In the genomic region with DNA sequence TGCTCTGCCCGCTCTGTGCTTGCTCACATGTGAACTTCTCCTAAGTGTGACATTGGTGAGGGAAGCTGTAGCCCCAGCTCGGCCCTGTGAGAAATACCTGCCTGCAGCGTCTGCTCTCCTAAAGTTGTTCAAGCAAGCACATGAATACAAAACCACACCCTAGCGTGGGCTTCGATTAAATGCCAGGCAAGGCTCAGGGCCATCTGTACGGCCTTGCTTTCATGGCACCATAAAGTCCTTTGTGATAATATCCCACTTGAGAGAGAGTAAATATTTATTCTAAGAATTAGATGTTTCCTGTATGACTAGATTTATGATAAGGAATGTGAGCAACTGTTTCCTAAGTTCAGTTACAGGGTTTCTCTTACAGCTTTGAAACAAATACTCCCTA, we compare ENCODE assay signal across 8 cellular contexts.
DNase-seq lines count a peak whose midpoint lies in the region; ATAC-seq, FAIRE-seq and TF ChIP-seq lines count a peak whose summit lies in the region.

No MANE protein-coding gene starts in this region.

- H3K4me1 ChIP-seq in Loucy (ENCODE audit: insufficient read depth, low read length, poor library complexity, severe bottlenecking) (peaks cover 20% of the 10 kb centered on the region), heart right ventricle (peaks cover 26 to 89% (median 78%) of the 10 kb centered on the region in 9 donors)

- intact Hi-C loops in heart right ventricle (cut with DNase I) = no loop called here

- H3K9me3 ChIP-seq in Loucy (ENCODE audit: insufficient read depth, low read depth, low read length) (no peaks in the 10 kb centered on the region), heart right ventricle (peaks cover 0 to under 1% (median 0%) of the 10 kb centered on the region in 11 donors)

- H3K27me3 ChIP-seq in Loucy (ENCODE audit: insufficient read depth, low read length, poor library complexity, severe bottlenecking) (no peaks in the 10 kb centered on the region), heart right ventricle (no peaks in the 10 kb centered on the region)

- peak overlapping the region; percentile 35 for H3K9ac ChIP-seq in Loucy (ENCODE audit: low read depth, low read length, poor library complexity, severe bottlenecking)

- TF ChIP-seq CTCF in Loucy (conservative IDR thresholded peaks at IDR 0.05; ENCODE audit: low read length) (no peak), heart right ventricle (IDR thresholded peaks at IDR 0.05) (no peak)

- H3K4me3 ChIP-seq in Loucy (ENCODE audit: low read length, poor library complexity, severe bottlenecking) (peak overlapping the region; percentile 25), heart right ventricle (no peak overlapping the region)

- no peaks in the 10 kb centered on the region for H3K36me3 ChIP-seq in Loucy (ENCODE audit: insufficient read depth, low read length)
- peaks cover 0 to 24% (median 0%) of the 10 kb centered on the region in 9 donors for H3K36me3 ChIP-seq in heart right ventricle

- H2AFZ ChIP-seq in Loucy (ENCODE audit: low read length) = peak overlapping the region; percentile 51; the same call in 1 of the 2 replicates

- H4K20me1 ChIP-seq in Loucy (ENCODE audit: insufficient read depth, low read length, poor library complexity, severe bottlenecking) = no peaks in the 10 kb centered on the region

- DNase-seq in A172 (ENCODE audit: low spot score) (peak; percentile 23), heart right ventricle (no peak), GM19239 (ENCODE audit: insufficient read length, low spot score) (no peak)
- DNase-seq in activated CD8-positive, alpha-beta memory T cell treated with anti-CD3 and anti-CD28 coated beads, Interleukin-2, amount 50 U/mL, for 48 hours = peak; percentile 73
- peak; percentile 68 for DNase-seq in stimulated activated CD8-positive, alpha-beta memory T cell treated with anti-CD3 and anti-CD28 coated beads, Interleukin-4, amount 100 ng/mL, for 48 hours
- DNase-seq in activated CD4-positive, CD25-positive, alpha-beta regulatory T cell treated with anti-CD3 and anti-CD28 coated beads, Interleukin-2, amount 50 U/mL, for 72 hours = no peak

- peak overlapping the region in 8 of 10 donors; percentile 10 to 76 (median 62) for H3K27ac ChIP-seq in heart right ventricle

- no peaks in the 10 kb centered on the region for H3K9me2 ChIP-seq in Loucy (replicated peaks; ENCODE audit: low read depth, low read length)

- H3K4me2 ChIP-seq in Loucy (ENCODE audit: low read depth, low read length, poor library complexity, severe bottlenecking) = peak overlapping the region; percentile 63

- no peak for FAIRE-seq in GM19239 (lab: Jason Lieb, UNC)

- H3K79me2 ChIP-seq in Loucy (ENCODE audit: insufficient read depth, low read length) = no peaks in the 10 kb centered on the region

- WGBS in heart right ventricle, 2 donors = 25 to 53% methylated on average over 6 of the region's 6 CpGs

- ATAC-seq in heart right ventricle (peak in 6 of 8 donors; percentile 12 to 61 (median 41)), GM21717 (IDR thresholded peaks at IDR 0.05; ENCODE audit: unreplicated experiment) (no peak)

- H3F3A ChIP-seq in Loucy (ENCODE audit: low read depth) = no peaks in the 10 kb centered on the region

Comparison
In these comparisons a context has a peak if more than half of its experiments do, and no peak if none do; other contexts are left out.
1. DNase-seq: peak in A172 (single experiment), activated CD8-positive, alpha-beta memory T cell treated with anti-CD3 and anti-CD28 coated beads, Interleukin-2, amount 50 U/mL, for 48 hours (single experiment) and stimulated activated CD8-positive, alpha-beta memory T cell treated with anti-CD3 and anti-CD28 coated beads, Interleukin-4, amount 100 ng/mL, for 48 hours (single experiment); none in heart right ventricle (0 of 2), activated CD4-positive, CD25-positive, alpha-beta regulatory T cell treated with anti-CD3 and anti-CD28 coated beads, Interleukin-2, amount 50 U/mL, for 72 hours (single experiment) and GM19239 (single experiment).